In the genomic region with DNA sequence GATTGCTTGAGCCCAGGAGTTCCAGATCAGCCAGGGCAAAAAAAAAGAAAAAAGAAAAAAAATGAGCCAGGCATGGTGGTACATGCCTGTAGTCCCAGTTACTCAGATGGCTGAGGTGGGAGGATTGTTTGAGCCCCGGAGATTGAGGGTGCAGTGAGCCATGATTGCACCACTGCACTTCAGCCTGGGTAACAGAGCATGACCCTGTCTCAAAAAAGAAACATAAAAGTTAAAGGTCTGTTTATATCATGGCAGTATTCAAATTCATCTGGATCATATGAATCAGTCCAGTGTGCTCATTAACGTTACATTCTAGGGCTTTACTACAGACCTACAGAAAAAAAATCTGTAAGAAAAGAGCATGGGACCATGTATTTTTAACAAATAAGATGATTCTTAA, we compare ENCODE assay signal across 11 cellular contexts. TPM values are rescaled to one million over a fixed set of nuclear protein-coding genes. Genes with fewer than 3 reads are reported as not detected.
DNase-seq lines count a peak whose midpoint lies in the region; ATAC-seq and TF ChIP-seq lines count a peak whose summit lies in the region.
"Had no signal": no experiment of that assay in that cellular context is flagged by ENCODE, and none has a peak within 500 bp of the region (broad histone marks: within the 10 kb centered on the region; RNA-seq: fewer than 3 reads in every experiment).

No MANE protein-coding gene starts in this region.

- 91 to 95% methylated on average over 2 of the region's 2 CpGs for WGBS in body of pancreas, 2 donors

- no peak for TF ChIP-seq POLR2A in body of pancreas (IDR thresholded peaks at IDR 0.05)

- ATAC-seq in GM18861 (IDR thresholded peaks at IDR 0.05; ENCODE audit: unreplicated experiment) (peak; percentile 80), GM21576 (IDR thresholded peaks at IDR 0.05; ENCODE audit: unreplicated experiment) (peak; percentile 65), HG03135 (IDR thresholded peaks at IDR 0.05; ENCODE audit: unreplicated experiment) (peak; percentile 63), body of pancreas (no peak), GM21526 (IDR thresholded peaks at IDR 0.05; ENCODE audit: low FRiP score, unreplicated experiment) (no peak)

- intact Hi-C loops in body of pancreas (cut with DNase I), result no loop called here

- H3K36me3 ChIP-seq in body of pancreas (replicated peaks in 1 of 2; ENCODE audit: insufficient read depth in 1 of 2, low read depth in 2 of 2), result no peaks in the 10 kb centered on the region

- no peak overlapping the region for H3K27ac ChIP-seq in body of pancreas

- H3K4me1 ChIP-seq in body of pancreas, result no peaks in the 10 kb centered on the region

- H3K27me3 ChIP-seq in body of pancreas, result no peaks in the 10 kb centered on the region

- no peak for TF ChIP-seq CTCF in body of pancreas (IDR thresholded peaks at IDR 0.05)

- H3K9me3 ChIP-seq in body of pancreas, result no peaks in the 10 kb centered on the region

- peak; percentile 45 for DNase-seq in glomerular visceral epithelial cell (ENCODE audit: extremely low spot score)
- DNase-seq in body of pancreas, result no peak
- no peak for DNase-seq in DMS 273 (lab: John Stamatoyannopoulos, UW; ENCODE audit: unreplicated experiment)
- no peak for DNase-seq in NCI-H1092 treated with DMSO at 0.1 percent for 48 hours (lab: John Stamatoyannopoulos, UW)
- DNase-seq: activated naive CD8-positive, alpha-beta T cell treated with anti-CD3 and anti-CD28 coated beads, Interleukin-2, amount 10 ng/mL, durations not matched to agents 7 days and 5 days; NCI-H226; stimulated activated CD4-positive, alpha-beta T cell treated with anti-CD3 and anti-CD28 coated beads, Interleukin-4, amount 100 ng/mL, for 4 hours had no signal

- no peak overlapping the region for H3K4me3 ChIP-seq in body of pancreas

RNA-seq across cellular contexts. Expression of a gene that starts 13.9 kb away (rescaled TPM):
- total RNA-seq in body of pancreas, result 10 to 100 TPM; 39.7 to 42.8 TPM

Comparison
In these comparisons a context has a peak if more than half of its experiments do, and no peak if none do; other contexts are left out.
1. ATAC-seq: peak in GM18861 (single experiment), GM21576 (single experiment) and HG03135 (single experiment); none in body of pancreas (single experiment) and GM21526 (single experiment).